11 cellular contexts compared by ENCODE assay signal in the genomic region with DNA sequence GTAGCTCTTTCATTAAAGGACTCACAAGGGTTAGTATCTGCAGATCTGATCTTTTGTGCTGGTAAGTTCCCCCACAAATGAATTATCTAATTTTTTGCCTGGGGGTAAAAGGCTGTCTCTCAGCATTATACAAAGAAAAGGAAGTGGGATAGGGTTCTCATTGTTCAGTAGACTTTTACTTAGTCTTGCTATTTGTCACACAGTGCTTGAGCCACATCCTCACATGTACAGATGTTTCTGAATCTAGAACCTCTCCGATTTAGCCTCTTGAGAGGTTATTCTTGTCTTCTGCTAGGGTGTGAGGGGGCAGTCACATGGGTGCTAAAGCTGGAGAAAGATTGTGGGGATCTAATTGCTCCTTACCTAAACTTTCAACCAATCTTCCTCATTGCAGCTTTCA.
DNase-seq lines count a peak whose midpoint lies in the region; ATAC-seq and TF ChIP-seq lines count a peak whose summit lies in the region.
"Had no signal": no experiment of that assay in that cellular context is flagged by ENCODE, and none has a peak within 500 bp of the region (broad histone marks: within the 10 kb centered on the region; RNA-seq: fewer than 3 reads in every experiment).

No MANE protein-coding gene starts in this region.

- H3K9me3 ChIP-seq in gastroesophageal sphincter: no peaks in the 10 kb centered on the region

- TF ChIP-seq EP300 in gastroesophageal sphincter (IDR thresholded peaks at IDR 0.05): no peak

- H3K4me3 ChIP-seq in gastroesophageal sphincter: no peak overlapping the region
- H3K4me3 ChIP-seq: skin epidermis had no signal

- no peaks in the 10 kb centered on the region for H3K27me3 Mint-ChIP-seq in memory B cell

- no peak overlapping the region for H3K4me3 Mint-ChIP-seq in memory B cell

- DNase-seq in memory B cell (ENCODE audit: low spot score in 2 of 2): no peak
- no peak for DNase-seq in COLO668 (lab: John Stamatoyannopoulos, UW; ENCODE audit: unreplicated experiment)
- DNase-seq in NCI-H2171 treated with DMSO at 0.1 percent for 48 hours (lab: John Stamatoyannopoulos, UW): no peak
- DNase-seq: activated CD4-positive, CD25-positive, alpha-beta regulatory T cell treated with anti-CD3 and anti-CD28 coated beads, Interleukin-2, amount 50 U/mL, for 72 hours; activated naive CD4-positive, alpha-beta T cell treated with anti-CD3 and anti-CD28 coated beads, Interleukin-2, amount 50 U/mL, for 16 hours; NCI-H1930 had no signal

- peaks cover 5% of the 10 kb centered on the region for H3K4me1 Mint-ChIP-seq in memory B cell

- ATAC-seq in GM18505 (IDR thresholded peaks at IDR 0.05; ENCODE audit: unreplicated experiment): peak; percentile 74
- ATAC-seq in GM21447 (IDR thresholded peaks at IDR 0.05; ENCODE audit: unreplicated experiment): peak; percentile 81
- ATAC-seq in HG03565 (IDR thresholded peaks at IDR 0.05; ENCODE audit: unreplicated experiment): peak; percentile 75
- ATAC-seq in memory B cell (ENCODE audit: low read depth): peak; percentile 19
- ATAC-seq in gastroesophageal sphincter: no peak

- TF ChIP-seq POLR2A in GM18505 (IDR thresholded peaks at IDR 0.05; ENCODE audit: borderline replicate concordance, extremely low read depth, insufficient read depth, insufficient read length) (no peak), gastroesophageal sphincter (IDR thresholded peaks at IDR 0.05) (no peak)

- H3K4me1 ChIP-seq in gastroesophageal sphincter: no peaks in the 10 kb centered on the region

- TF ChIP-seq CTCF in gastroesophageal sphincter (IDR thresholded peaks at IDR 0.05): no peak

- WGBS in gastroesophageal sphincter (ENCODE audit: low coverage in 1 of 2), 2 donors: 100% methylated on average over 1 of the region's 1 CpG; no CpG with 5 or more reads in 1 of the 2 donors

- H3K36me3 Mint-ChIP-seq in memory B cell: peaks cover 2% of the 10 kb centered on the region

- H3K27ac Mint-ChIP-seq in memory B cell: no peak overlapping the region

- no peak overlapping the region for H3K27ac ChIP-seq in gastroesophageal sphincter
- H3K27ac ChIP-seq: skin epidermis had no signal

- no peaks in the 10 kb centered on the region for H3K36me3 ChIP-seq in gastroesophageal sphincter

- H3K27me3 ChIP-seq in gastroesophageal sphincter: no peaks in the 10 kb centered on the region

- no peaks in the 10 kb centered on the region for H3K9me3 Mint-ChIP-seq in memory B cell
